Comparison of ENCODE assay signal across 28 cellular contexts in the genomic region with DNA sequence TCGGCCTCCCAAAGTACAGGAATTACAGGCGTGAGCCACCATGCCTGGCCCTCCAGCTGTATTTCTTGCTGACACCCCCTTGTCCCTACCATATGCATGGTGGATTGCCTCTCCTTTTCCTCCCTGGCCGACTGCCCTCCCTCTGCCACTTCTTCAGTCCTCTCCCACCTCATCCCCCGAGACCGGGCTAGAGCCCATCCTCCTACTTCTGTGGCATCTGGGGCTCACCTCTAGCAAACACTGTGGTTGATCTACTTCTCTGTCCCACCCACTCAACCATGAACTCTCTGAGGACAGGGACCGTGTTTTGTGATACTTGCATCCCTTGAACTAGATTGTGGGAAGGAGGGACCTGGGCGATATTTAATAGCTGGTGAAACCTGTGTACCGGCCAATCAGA.
"Had no signal": no experiment of that assay in that cellular context is flagged by ENCODE, and none has a peak within 500 bp of the region (broad histone marks: within the 10 kb centered on the region; RNA-seq: fewer than 3 reads in every experiment).

No MANE protein-coding gene starts in this region.

- H3K4me1 ChIP-seq: parathyroid adenoma had no signal

- H3K9me3 ChIP-seq: adrenal gland, body of pancreas, right atrium auricular region, tibial nerve had no signal

- FAIRE-seq: colon, frontal cortex had no signal

- H3K9ac ChIP-seq: parathyroid adenoma had no signal

- H3K27me3 ChIP-seq: adrenal gland, body of pancreas, right atrium auricular region, tibial nerve had no signal

- H2AFZ ChIP-seq: parathyroid adenoma had no signal

- H3K36me3 ChIP-seq: adrenal gland, right atrium auricular region, tibial nerve, WERI-Rb-1 had no signal

- DNase-seq: activated CD4-positive, alpha-beta T cell treated with anti-CD3 and anti-CD28 coated beads for 48 hours; activated CD4-positive, alpha-beta T cell treated with anti-CD3 and anti-CD28 coated beads, Interleukin-2, amount 50 U/mL, for 48 hours; activated CD8-positive, alpha-beta memory T cell treated with anti-CD3 and anti-CD28 coated beads for 24 hours; activated effector memory CD4-positive, alpha-beta T cell treated with anti-CD3 and anti-CD28 coated beads, Interleukin-2, amount 50 U/mL, for 16 hours; activated naive CD4-positive, alpha-beta T cell treated with anti-CD3 and anti-CD28 coated beads for 36 hours; activated naive CD8-positive, alpha-beta T cell treated with anti-CD3 and anti-CD28 coated beads for 36 hours; adrenal gland; aorta; body of pancreas; dermis blood vessel endothelial cell; effector CD8-positive, alpha-beta T cell; glutamatergic neuron; islet precursor cell; left ventricle myocardium superior; naive B cell; occipital lobe; stimulated activated CD4-positive, alpha-beta T cell treated with anti-CD3 and anti-CD28 coated beads, Interleukin-15, amount 100 ng/mL, for 24 hours; stimulated activated CD4-positive, alpha-beta T cell treated with anti-CD3 and anti-CD28 coated beads, Interleukin-2, amount 100 ng/mL, for 24 hours; stimulated activated naive CD4-positive, alpha-beta T cell treated with Interleukin-2 at 50 U/mL for 16 hours; T-helper 17 cell; T1000; WERI-Rb-1 had no signal

- H3K27ac ChIP-seq: adrenal gland, body of pancreas, parathyroid adenoma, right atrium auricular region, tibial nerve, WERI-Rb-1 had no signal

- H3K4me3 ChIP-seq: adrenal gland, body of pancreas, right atrium auricular region, tibial nerve had no signal

- ATAC-seq: activated CD4-positive, CD25-positive, alpha-beta regulatory T cell treated with anti-CD3 and anti-CD28 coated beads, Interleukin-2, amount 50 U/mL, for 24 hours; body of pancreas; left ventricle myocardium superior; T-helper 17 cell had no signal

- H3K79me2 ChIP-seq: parathyroid adenoma had no signal
